ENCODE assay signal across 10 cellular contexts in genomic region chr17:66405836-66406679, GRCh38.
DNase-seq lines count a peak whose midpoint lies in the region; ATAC-seq and TF ChIP-seq lines count a peak whose summit lies in the region.
"Had no signal": no experiment of that assay in that cellular context is flagged by ENCODE, and none has a peak within 500 bp of the region (broad histone marks: within the 10 kb centered on the region; RNA-seq: fewer than 3 reads in every experiment).

No MANE protein-coding gene starts in this region.

- peaks cover 23% of the 10 kb centered on the region for H3K4me1 ChIP-seq in CD4-positive, CD25-positive, alpha-beta regulatory T cell (ENCODE audit: control insufficient read depth, insufficient read depth, low read length, poor library complexity, severe bottlenecking)

- no peak for TF ChIP-seq CTCF in fibroblast of the aortic adventitia (IDR thresholded peaks at IDR 0.05; ENCODE audit: insufficient read depth, low read length)

- DNase-seq in CD4-positive, CD25-positive, alpha-beta regulatory T cell = no peak
- DNase-seq in Jurkat, Clone E6-1 (ENCODE audit: low read depth, low spot score) = no peak
- DNase-seq in T-cell (no peak), fibroblast of the aortic adventitia (ENCODE audit: low read depth) (peak; percentile 40), kidney glomerular epithelial cell (lab: John Stamatoyannopoulos, UW) (no peak), NCI-H526 (lab: John Stamatoyannopoulos, UW) (no peak), medulla oblongata (ENCODE audit: extremely low spot score) (no peak), 8988T (no peak)
- DNase-seq: foreskin melanocyte had no signal

- H3K4me3 ChIP-seq in CD4-positive, CD25-positive, alpha-beta regulatory T cell (ENCODE audit: low read depth, low read length) = peak overlapping the region; percentile 67
- peak overlapping the region; percentile 4; the same call in 1 of the 2 replicates for H3K4me3 ChIP-seq in Jurkat, Clone E6-1 (ENCODE audit: low read length)
- H3K4me3 ChIP-seq in fibroblast of the aortic adventitia (ENCODE audit: low read depth, low read length) = no peak overlapping the region

- CTCF ChIA-PET in T-cell (lab: Charles Lee) = no interaction called here

- no peak overlapping the region for H3K27ac ChIP-seq in CD4-positive, CD25-positive, alpha-beta regulatory T cell (ENCODE audit: insufficient read depth, low read length, poor library complexity, severe bottlenecking)
- H3K27ac ChIP-seq: neutrophil had no signal

- H3K27me3 Mint-ChIP-seq in CD4-positive, CD25-positive, alpha-beta regulatory T cell = no peaks in the 10 kb centered on the region
- no peaks in the 10 kb centered on the region for H3K27me3 Mint-ChIP-seq in T-cell

- peaks cover 20 to 82% (median 67%) of the 10 kb centered on the region in 4 donors for H3K4me1 Mint-ChIP-seq in CD4-positive, CD25-positive, alpha-beta regulatory T cell
- H3K4me1 Mint-ChIP-seq in T-cell = peaks cover 78 to 88% (median 85%) of the 10 kb centered on the region in 3 donors

- H3K36me3 Mint-ChIP-seq in CD4-positive, CD25-positive, alpha-beta regulatory T cell = peaks cover 4% of the 10 kb centered on the region
- no peaks in the 10 kb centered on the region for H3K36me3 Mint-ChIP-seq in T-cell

- H3K27ac Mint-ChIP-seq in CD4-positive, CD25-positive, alpha-beta regulatory T cell = peak overlapping the region in 2 of 3 donors; percentile 53 to 86
- H3K27ac Mint-ChIP-seq in T-cell = peak overlapping the region; percentile 89 to 94

- peaks cover 0 to 2% (median 0%) of the 10 kb centered on the region in 7 donors for H3K9me3 Mint-ChIP-seq in CD4-positive, CD25-positive, alpha-beta regulatory T cell
- H3K9me3 Mint-ChIP-seq in T-cell = peaks cover 0 to 11% (median 0%) of the 10 kb centered on the region in 3 donors

- H3K27me3 ChIP-seq in CD4-positive, CD25-positive, alpha-beta regulatory T cell (ENCODE audit: control insufficient read depth, insufficient read depth, low read length) = no peaks in the 10 kb centered on the region

- no peaks in the 10 kb centered on the region for H3K9me3 ChIP-seq in CD4-positive, CD25-positive, alpha-beta regulatory T cell (ENCODE audit: control insufficient read depth in 2 of 2, low read length in 2 of 2)
- H3K9me3 ChIP-seq: neutrophil had no signal

- H3K4me3 Mint-ChIP-seq in CD4-positive, CD25-positive, alpha-beta regulatory T cell = peak overlapping the region in 3 of 4 donors; percentile 34 to 80 (median 61)
- H3K4me3 Mint-ChIP-seq in T-cell = peak overlapping the region in 2 of 3 donors; percentile 19 to 59

- no peak for ATAC-seq in CD4-positive, CD25-positive, alpha-beta regulatory T cell (ENCODE audit: low read depth in 2 of 2)
- ATAC-seq in T-cell (replicated peaks in 1 of 4) = no peak

- no peaks in the 10 kb centered on the region for H3K36me3 ChIP-seq in CD4-positive, CD25-positive, alpha-beta regulatory T cell (ENCODE audit: control insufficient read depth, insufficient read depth, low read length)
- H3K36me3 ChIP-seq: neutrophil had no signal

- POLR2A ChIA-PET in T-cell (lab: Charles Lee) = interaction anchor here (0.6 to 0.7 kb wide), 4 partner anchors 24 to 153 kb away, joined by 3 to 4 read pairs (median 3); no protein-coding TSS in a partner anchor
